ENCODE assay signal across 8 cellular contexts in the genomic region with DNA sequence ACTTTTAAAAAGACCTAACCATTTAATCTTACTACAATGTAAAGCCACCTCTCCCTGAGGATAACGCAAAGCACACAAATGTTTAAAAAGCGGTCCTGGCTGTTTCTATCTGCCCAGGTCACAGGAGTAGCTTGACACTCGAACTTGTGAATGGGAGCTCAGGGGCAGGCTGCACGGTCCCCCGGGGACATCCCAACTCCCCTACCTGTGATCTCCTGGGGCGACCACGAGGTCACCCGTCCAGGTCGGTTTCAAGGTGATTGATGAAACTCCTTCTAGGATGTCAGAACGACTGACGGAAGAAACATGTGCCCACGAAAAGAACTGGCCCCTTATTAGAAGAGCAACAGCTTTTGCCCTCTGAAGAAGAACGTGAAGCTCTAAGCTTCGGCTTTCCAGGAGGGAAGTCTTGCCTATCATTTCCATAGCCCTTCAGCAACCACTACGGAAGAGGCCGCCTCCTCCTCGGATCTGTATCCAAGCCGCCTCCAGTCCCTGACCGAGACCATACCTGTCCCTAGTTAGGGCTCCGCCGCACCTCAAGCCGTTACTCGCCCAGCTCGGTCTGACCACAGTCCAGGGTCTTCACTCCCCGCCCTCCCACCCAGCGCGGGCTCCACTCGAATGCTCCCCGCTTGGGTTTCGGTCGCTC. TPM values are rescaled to one million over a fixed set of nuclear protein-coding genes. Genes with fewer than 3 reads are reported as not detected.
DNase-seq lines count a peak whose midpoint lies in the region; TF ChIP-seq lines count a peak whose summit lies in the region.

No MANE protein-coding gene starts in this region.

- no peak for TF ChIP-seq CTCF in HEK293 (tag by site-specific recombination; IDR thresholded peaks at IDR 0.05)
- TF ChIP-seq CTCF in type B pancreatic cell (conservative IDR thresholded peaks at IDR 0.05): no peak

- POLR2A ChIA-PET in HEK293 (lab: Yijun Ruan, JAX): interaction anchor here (0.7 to 2.6 kb wide), 28 partner anchors 8 to 732 kb away, joined by 3 to 34 read pairs (median 5); partner anchors contain the start of genes GSDME and OSBPL3

- peak overlapping the region; percentile 100 for H3K27ac Mint-ChIP-seq in T-helper 1 cell treated with Interleukin-12 subunit alpha and Interleukin-12 subunit beta and Interleukin-4 antibody, amounts not matched to agents 30 μg/mL and 1 μg/mL, for 36 hours
- H3K27ac Mint-ChIP-seq in type B pancreatic cell: peak overlapping the region; percentile 100

- H3K27me3 ChIP-seq in mucosa of rectum (ENCODE audit: control insufficient read depth in 2 of 2, insufficient read depth in 2 of 2, low read length in 2 of 2): no peaks in the 10 kb centered on the region

- no peaks in the 10 kb centered on the region for H3K9me3 ChIP-seq in HEK293 (ENCODE audit: control insufficient read depth, insufficient read depth, low read depth, low read length)
- no peaks in the 10 kb centered on the region for H3K9me3 ChIP-seq in mucosa of rectum (ENCODE audit: control insufficient read depth in 2 of 2, low read length in 2 of 2)

- peak; percentile 36 for DNase-seq in CD1c-positive myeloid dendritic cell (ENCODE audit: extremely low spot score)
- peak; percentile 51 for DNase-seq in dermis blood vessel endothelial cell
- no peak for DNase-seq in type B pancreatic cell (ENCODE audit: extremely low spot score, unreplicated experiment)
- no peak for DNase-seq in NAMALWA (ENCODE audit: low spot score)
- DNase-seq in midbrain (lab: John Stamatoyannopoulos, UW): no peak

- H3K4me1 ChIP-seq in HEK293 (ENCODE audit: control insufficient read depth, insufficient read depth, low read length) (no peaks in the 10 kb centered on the region), mucosa of rectum (ENCODE audit: control insufficient read depth in 2 of 2, insufficient read depth in 2 of 2, low read length in 2 of 2) (peaks cover 16% of the 10 kb centered on the region in 2 donors)

- H3K9me3 Mint-ChIP-seq in T-helper 1 cell treated with Interleukin-12 subunit alpha and Interleukin-12 subunit beta and Interleukin-4 antibody, amounts not matched to agents 30 μg/mL and 1 μg/mL, for 36 hours: no peaks in the 10 kb centered on the region
- no peaks in the 10 kb centered on the region for H3K9me3 Mint-ChIP-seq in type B pancreatic cell

- peak overlapping the region; percentile 72 for H3K27ac ChIP-seq in HEK293 (ENCODE audit: extremely low read depth, low read depth, low read length)
- H3K27ac ChIP-seq in mucosa of rectum (ENCODE audit: low read depth in 2 of 2, low read length in 2 of 2): peak overlapping the region; percentile 95 to 96

- H3K4me3 Mint-ChIP-seq in T-helper 1 cell treated with Interleukin-12 subunit alpha and Interleukin-12 subunit beta and Interleukin-4 antibody, amounts not matched to agents 30 μg/mL and 1 μg/mL, for 36 hours: peak overlapping the region; percentile 100
- H3K4me3 Mint-ChIP-seq in type B pancreatic cell: peak overlapping the region; percentile 100

- H3K4me3 ChIP-seq in HEK293 (ENCODE audit: low read depth, low read length) (peak overlapping the region; percentile 90), mucosa of rectum (ENCODE audit: low read length in 2 of 2) (peak overlapping the region; percentile 91 to 100)

- peak overlapping the region; percentile 93 to 100 for H3K9ac ChIP-seq in mucosa of rectum (ENCODE audit: low read depth in 1 of 2, low read length in 2 of 2)

- H3K27me3 Mint-ChIP-seq in T-helper 1 cell treated with Interleukin-12 subunit alpha and Interleukin-12 subunit beta and Interleukin-4 antibody, amounts not matched to agents 30 μg/mL and 1 μg/mL, for 36 hours (ENCODE audit: low read depth): no peaks in the 10 kb centered on the region
- peaks cover 3% of the 10 kb centered on the region for H3K27me3 Mint-ChIP-seq in type B pancreatic cell

- H3K4me1 Mint-ChIP-seq in T-helper 1 cell treated with Interleukin-12 subunit alpha and Interleukin-12 subunit beta and Interleukin-4 antibody, amounts not matched to agents 30 μg/mL and 1 μg/mL, for 36 hours (ENCODE audit: low read depth): peaks cover 18% of the 10 kb centered on the region
- H3K4me1 Mint-ChIP-seq in type B pancreatic cell (ENCODE audit: unreplicated experiment): peaks cover 12% of the 10 kb centered on the region

- CTCF ChIA-PET in HEK293 (lab: Yijun Ruan, JAX): interaction anchor here (0.6 to 2.8 kb wide), 4 partner anchors 26 to 239 kb away, joined by 3 to 13 read pairs (median 4); no protein-coding TSS in a partner anchor

- H3K36me3 ChIP-seq in HEK293 (ENCODE audit: control insufficient read depth in 2 of 2, insufficient read depth in 1 of 2, low read length in 2 of 2) (peaks cover 22 to 41% of the 10 kb centered on the region in 2 experiments), mucosa of rectum (ENCODE audit: control insufficient read depth in 2 of 2, insufficient read depth in 2 of 2, low read length in 2 of 2) (peaks cover 18 to 25% of the 10 kb centered on the region in 2 donors)

- H3K36me3 Mint-ChIP-seq in T-helper 1 cell treated with Interleukin-12 subunit alpha and Interleukin-12 subunit beta and Interleukin-4 antibody, amounts not matched to agents 30 μg/mL and 1 μg/mL, for 36 hours (ENCODE audit: low read depth): peaks cover 35% of the 10 kb centered on the region
- H3K36me3 Mint-ChIP-seq in type B pancreatic cell: peaks cover 23% of the 10 kb centered on the region

TF ChIP-seq in HEK293, 187 proteins besides CTCF, POLR2A, EP300 and RAD21:
- TF ChIP-seq ZFP41 (tag by site-specific recombination; IDR thresholded peaks at IDR 0.05; ENCODE audit: borderline replicate concordance): no peak
- TF ChIP-seq GLIS1 (tag by site-specific recombination; IDR thresholded peaks at IDR 0.05): peak; percentile 52; the same call in 1 of the 2 replicates
- no peak for TF ChIP-seq ZSCAN18 (tag by site-specific recombination; IDR thresholded peaks at IDR 0.05)
- 0 out of 2 replicates have a peak, but pooled peaks have one; percentile 32 for TF ChIP-seq ZBTB48 (tag by site-specific recombination; IDR thresholded peaks at IDR 0.05)
- TF ChIP-seq, protein P1, sequence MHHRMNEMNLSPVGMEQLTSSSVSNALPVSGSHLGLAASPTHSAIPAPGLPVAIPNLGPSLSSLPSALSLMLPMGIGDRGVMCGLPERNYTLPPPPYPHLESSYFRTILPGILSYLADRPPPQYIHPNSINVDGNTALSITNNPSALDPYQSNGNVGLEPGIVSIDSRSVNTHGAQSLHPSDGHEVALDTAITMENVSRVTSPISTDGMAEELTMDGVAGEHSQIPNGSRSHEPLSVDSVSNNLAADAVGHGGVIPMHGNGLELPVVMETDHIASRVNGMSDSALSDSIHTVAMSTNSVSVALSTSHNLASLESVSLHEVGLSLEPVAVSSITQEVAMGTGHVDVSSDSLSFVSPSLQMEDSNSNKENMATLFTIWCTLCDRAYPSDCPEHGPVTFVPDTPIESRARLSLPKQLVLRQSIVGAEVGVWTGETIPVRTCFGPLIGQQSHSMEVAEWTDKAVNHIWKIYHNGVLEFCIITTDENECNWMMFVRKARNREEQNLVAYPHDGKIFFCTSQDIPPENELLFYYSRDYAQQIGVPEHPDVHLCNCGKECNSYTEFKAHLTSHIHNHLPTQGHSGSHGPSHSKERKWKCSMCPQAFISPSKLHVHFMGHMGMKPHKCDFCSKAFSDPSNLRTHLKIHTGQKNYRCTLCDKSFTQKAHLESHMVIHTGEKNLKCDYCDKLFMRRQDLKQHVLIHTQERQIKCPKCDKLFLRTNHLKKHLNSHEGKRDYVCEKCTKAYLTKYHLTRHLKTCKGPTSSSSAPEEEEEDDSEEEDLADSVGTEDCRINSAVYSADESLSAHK (tag by site-specific recombination; IDR thresholded peaks at IDR 0.05): peak; percentile 44; the same call in 1 of the 2 replicates

RNA-seq across cellular contexts. Expression of gene CYCS, which starts 0.4 kb away (rescaled TPM):
- total RNA-seq in dermis blood vessel endothelial cell: 25.5 and 71.3 TPM in 2 replicates
- total RNA-seq in type B pancreatic cell (ENCODE audit: low replicate concordance): 111 and 150 TPM in 2 replicates

Comparison
In these comparisons a context has a peak if more than half of its experiments do, and no peak if none do; other contexts are left out.
1. DNase-seq: peak in CD1c-positive myeloid dendritic cell (single experiment) and dermis blood vessel endothelial cell (single experiment); none in type B pancreatic cell (single experiment), NAMALWA (single experiment) and midbrain (single experiment).